Comparison of ENCODE assay signal across 27 cellular contexts in the genomic region with DNA sequence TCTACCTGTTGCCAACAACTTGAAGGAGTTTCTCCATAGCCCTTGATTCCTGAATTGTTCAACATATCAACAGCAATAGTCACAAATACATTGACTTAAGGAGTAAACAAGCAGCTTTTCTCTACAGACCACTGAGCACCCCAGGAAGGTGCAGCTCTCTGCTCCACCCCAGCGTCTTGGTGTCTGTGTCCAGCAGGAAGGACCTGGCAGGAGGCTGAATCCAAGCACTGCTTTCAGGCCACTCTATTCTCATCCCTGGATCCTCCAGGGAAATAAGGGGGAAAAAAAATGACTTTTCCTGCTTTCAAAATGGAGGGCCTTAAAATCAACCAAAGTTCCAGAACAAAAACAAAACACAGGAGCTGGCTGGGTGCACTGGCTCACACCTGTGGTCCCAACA.
DNase-seq lines count a peak whose midpoint lies in the region; ATAC-seq, FAIRE-seq and TF ChIP-seq lines count a peak whose summit lies in the region.
"Had no signal": no experiment of that assay in that cellular context is flagged by ENCODE, and none has a peak within 500 bp of the region (broad histone marks: within the 10 kb centered on the region; RNA-seq: fewer than 3 reads in every experiment).

No MANE protein-coding gene starts in this region.

- TF ChIP-seq RAD21 in K562 (CRISPR knock-in tag; conservative IDR thresholded peaks at IDR 0.05 in 1 of 2, IDR thresholded peaks at IDR 0.05 in 1 of 2) = no peak

- H3K4me3 ChIP-seq in HEK293 (ENCODE audit: low read depth, low read length) (no peak overlapping the region), K562 (no peak overlapping the region), esophagus muscularis mucosa (no peak overlapping the region)
- H3K4me3 ChIP-seq: A549; BLaER1 treated with 17β-estradiol and CSF1 and Interleukin-3, amounts not matched to agents 10 nM and 100 nM; GM23248 had no signal

- no peaks in the 10 kb centered on the region for H3K79me2 ChIP-seq in K562 (ENCODE audit: control insufficient read depth, insufficient read depth, low read length)

- no peak overlapping the region for H2AFZ ChIP-seq in K562 (ENCODE audit: low read depth, low read length)
- H2AFZ ChIP-seq: GM23248 had no signal

- H3K9me1 ChIP-seq in K562 (ENCODE audit: control insufficient read depth, insufficient read depth, low read length) = no peaks in the 10 kb centered on the region

- no peak for TF ChIP-seq EP300 in K562 (IDR thresholded peaks at IDR 0.05; ENCODE audit: low read length)
- TF ChIP-seq EP300 in esophagus muscularis mucosa (IDR thresholded peaks at IDR 0.05) = no peak

- H3K9ac ChIP-seq in K562 (ENCODE audit: insufficient read depth in 1 of 2, low read depth in 2 of 2, low read length in 2 of 2) = no peak overlapping the region
- H3K9ac ChIP-seq: BLaER1 treated with 17β-estradiol and CSF1 and Interleukin-3, amounts not matched to agents 10 nM and 100 nM; GM23248 had no signal

- FAIRE-seq in K562 (lab: Jason Lieb, UNC) = no peak
- FAIRE-seq: A549, D721Med, GM12891, GM18507, H1 had no signal

- ATAC-seq in K562 = peak; percentile 34; the same call in 1 of the 3 replicates
- ATAC-seq: A549, HCT116 had no signal

- no peak overlapping the region for H3K4me2 ChIP-seq in K562 (ENCODE audit: insufficient read depth, low read length)
- H3K4me2 ChIP-seq: A549; BLaER1 treated with 17β-estradiol and CSF1 and Interleukin-3, amounts not matched to agents 10 nM and 100 nM had no signal

- no peak for TF ChIP-seq CTCF in HEK293 (tag by site-specific recombination; IDR thresholded peaks at IDR 0.05)
- no peak for TF ChIP-seq CTCF in K562 (IDR thresholded peaks at IDR 0.05 in 2 of 3, conservative IDR thresholded peaks at IDR 0.05 in 1 of 3; ENCODE audit: insufficient read depth in 2 of 3, low read depth in 1 of 3, low read length in 3 of 3)
- TF ChIP-seq CTCF in esophagus muscularis mucosa (IDR thresholded peaks at IDR 0.05) = no peak
- no peak for TF ChIP-seq CTCF in GM20000 (IDR thresholded peaks at IDR 0.05; ENCODE audit: extremely low read depth, missing control alignments)

- TF ChIP-seq POLR2A in K562 (conservative IDR thresholded peaks at IDR 0.05) (no peak), esophagus muscularis mucosa (IDR thresholded peaks at IDR 0.05; ENCODE audit: low read depth) (no peak)

- CTCF ChIA-PET in HEK293 (lab: Yijun Ruan, JAX) (no interaction called here), K562 (lab: Yijun Ruan, JAX; ENCODE audit: low intra/inter-chr PET ratio) (no interaction called here)

- H3K27ac ChIP-seq in HEK293 (ENCODE audit: extremely low read depth, low read depth, low read length) = no peak overlapping the region
- no peak overlapping the region for H3K27ac ChIP-seq in K562 (ENCODE audit: extremely low read depth, low read depth, low read length)
- H3K27ac ChIP-seq in esophagus muscularis mucosa (replicated peaks in 1 of 4) = no peak overlapping the region
- H3K27ac ChIP-seq: A549; BLaER1 treated with 17β-estradiol and CSF1 and Interleukin-3, amounts not matched to agents 10 nM and 100 nM; GM23248 had no signal

- WGBS in K562 (ENCODE audit: insufficient coverage, low coverage, missing lambda C conversion rate) = 57% methylated on average over 1 of the region's 1 CpG
- 73% methylated on average over 1 of the region's 1 CpG for WGBS in esophagus muscularis mucosa

- H4K20me1 ChIP-seq in K562 (replicated peaks; ENCODE audit: control insufficient read depth, insufficient read depth, low read length) = no peaks in the 10 kb centered on the region
- H4K20me1 ChIP-seq: BLaER1 treated with 17β-estradiol and CSF1 and Interleukin-3, amounts not matched to agents 10 nM and 100 nM had no signal

- DNase-seq in K562 (ENCODE audit: extremely low read depth in 1 of 4, low spot score in 3 of 4) = no peak
- peak; percentile 4 for DNase-seq in renal cortical epithelial cell (ENCODE audit: low read depth)
- DNase-seq in HK-2 (ENCODE audit: unreplicated experiment) = no peak
- DNase-seq in esophagus muscularis mucosa (ENCODE audit: extremely low spot score) = no peak
- no peak for DNase-seq in GM20000 (ENCODE audit: low spot score)
- DNase-seq in NCI-H1092 treated with DMSO at 0.1 percent for 48 hours (lab: John Stamatoyannopoulos, UW) = no peak
- DNase-seq: 8988T; ACHN; AML-193; BE2C; CD4-positive, alpha-beta T cell; CD8-positive, alpha-beta memory T cell; DMS 273 treated with DMSO at 0.1 percent for 48 hours; DMS79; EL; GDM1; GM23248; H7; HFFc6 had no signal

- BruUV-seq in K562 (replicated peaks; lab: Mats Ljungman, UMichigan) = no TSS peak

- intact Hi-C loops in K562 (cut with micrococcal nuclease) (no loop called here), esophagus muscularis mucosa (cut with DNase I) (no loop called here)

- no peaks in the 10 kb centered on the region for H3K4me1 ChIP-seq in HEK293 (ENCODE audit: control insufficient read depth, insufficient read depth, low read length)
- H3K4me1 ChIP-seq in K562 (replicated peaks in 1 of 2; ENCODE audit: control insufficient read depth in 2 of 2, insufficient read depth in 2 of 2, low read length in 2 of 2) = no peaks in the 10 kb centered on the region
- no peaks in the 10 kb centered on the region for H3K4me1 ChIP-seq in esophagus muscularis mucosa
- H3K4me1 ChIP-seq: A549; BLaER1 treated with 17β-estradiol and CSF1 and Interleukin-3, amounts not matched to agents 10 nM and 100 nM had no signal

- no peaks in the 10 kb centered on the region for H3K36me3 ChIP-seq in HEK293 (ENCODE audit: control insufficient read depth in 2 of 2, insufficient read depth in 1 of 2, low read length in 2 of 2)
- no peaks in the 10 kb centered on the region for H3K36me3 ChIP-seq in K562 (ENCODE audit: control insufficient read depth, insufficient read depth, low read length)
- no peaks in the 10 kb centered on the region for H3K36me3 ChIP-seq in esophagus muscularis mucosa

- no peaks in the 10 kb centered on the region for H3K9me3 ChIP-seq in HEK293 (ENCODE audit: control insufficient read depth, insufficient read depth, low read depth, low read length)
- H3K9me3 ChIP-seq in K562 (replicated peaks; ENCODE audit: control insufficient read depth, insufficient read depth, low read depth, low read length) = no peaks in the 10 kb centered on the region
- H3K9me3 ChIP-seq in esophagus muscularis mucosa = no peaks in the 10 kb centered on the region
- H3K9me3 ChIP-seq: A549; BE2C; BLaER1 treated with 17β-estradiol and CSF1 and Interleukin-3, amounts not matched to agents 10 nM and 100 nM had no signal

- POLR2A ChIA-PET in HEK293 (lab: Yijun Ruan, JAX) = no interaction called here
- POLR2A ChIA-PET in K562 (lab: Yijun Ruan, JAX) = interaction anchor here (0.6 kb wide), 1 partner anchor 10 kb away, joined by 3 read pairs; no protein-coding TSS in a partner anchor

- in situ Hi-C loops in K562 (cut with MboI) = no loop called here

- H3K27me3 ChIP-seq in K562 (ENCODE audit: control insufficient read depth in 2 of 2, insufficient read depth in 2 of 2, low read length in 2 of 2) = no peaks in the 10 kb centered on the region
- no peaks in the 10 kb centered on the region for H3K27me3 ChIP-seq in esophagus muscularis mucosa
- H3K27me3 ChIP-seq: BE2C; BLaER1 treated with 17β-estradiol and CSF1 and Interleukin-3, amounts not matched to agents 10 nM and 100 nM had no signal

TF ChIP-seq in HEK293, 187 proteins besides CTCF, POLR2A, EP300 and RAD21:
- TF ChIP-seq IKZF3 (tag by site-specific recombination; IDR thresholded peaks at IDR 0.05) = no peak
- TF ChIP-seq SCRT2 (tag by site-specific recombination; IDR thresholded peaks at IDR 0.05) = peak; percentile 53

TF ChIP-seq in K562, 482 proteins besides CTCF, POLR2A, EP300 and RAD21 (continues in another document):
- TF ChIP-seq SUPT5H (IDR thresholded peaks at IDR 0.05) (no peak), ZFP91 (CRISPR knock-in tag; IDR thresholded peaks at IDR 0.05) (no peak), MLX (CRISPR knock-in tag; conservative IDR thresholded peaks at IDR 0.05) (no peak), TGIF2 (CRISPR knock-in tag; IDR thresholded peaks at IDR 0.05) (no peak), TCF3 (CRISPR knock-in tag; IDR thresholded peaks at IDR 0.05) (no peak), RBFOX2 (IDR thresholded peaks at IDR 0.05; ENCODE audit: low read depth, low read length) (no peak), IRF9 (tag; IDR thresholded peaks at IDR 0.05) (no peak), ZBTB8A (IDR thresholded peaks at IDR 0.05; ENCODE audit: partially characterized antibody) (no peak), SMAD3 (CRISPR knock-in tag; conservative IDR thresholded peaks at IDR 0.05) (no peak)
